Comparison of ENCODE assay signal across 18 cellular contexts in the genomic region with DNA sequence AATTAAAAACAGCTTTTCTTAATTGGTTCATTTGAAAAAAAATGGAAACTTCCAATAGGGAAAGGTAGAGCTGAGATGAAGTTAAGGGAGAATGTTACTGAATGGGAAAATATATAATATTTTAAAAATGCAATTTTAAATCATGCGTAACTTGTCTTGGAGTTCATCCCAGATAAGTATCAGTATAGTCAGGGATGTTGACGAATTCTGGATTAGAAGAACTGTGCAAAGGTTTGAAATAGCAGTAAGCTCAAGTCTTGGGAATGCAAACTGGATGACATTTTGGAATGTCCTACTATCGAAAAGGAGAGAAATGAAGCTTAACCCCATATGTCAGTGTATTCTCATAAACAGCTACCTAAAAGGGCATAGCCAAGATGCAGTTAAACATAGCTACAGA. TPM values are rescaled to one million over a fixed set of nuclear protein-coding genes. Genes with fewer than 3 reads are reported as not detected.
DNase-seq lines count a peak whose midpoint lies in the region; TF ChIP-seq lines count a peak whose summit lies in the region.
"Had no signal": no experiment of that assay in that cellular context is flagged by ENCODE, and none has a peak within 500 bp of the region (broad histone marks: within the 10 kb centered on the region; RNA-seq: fewer than 3 reads in every experiment).

No MANE protein-coding gene starts in this region.

- H3K36me3 ChIP-seq in adipocyte (ENCODE audit: control insufficient read depth, insufficient read depth, low read length, severe bottlenecking) (no peaks in the 10 kb centered on the region), hepatocyte (replicated peaks; ENCODE audit: insufficient read depth, low read depth) (no peaks in the 10 kb centered on the region)
- H3K36me3 ChIP-seq in effector memory CD4-positive, alpha-beta T cell (ENCODE audit: control insufficient read depth, insufficient read depth, low read length): no peaks in the 10 kb centered on the region

- H3K4me3 ChIP-seq in adipocyte (ENCODE audit: low read length) (no peak overlapping the region), hepatocyte (no peak overlapping the region)
- no peak overlapping the region for H3K4me3 ChIP-seq in effector memory CD4-positive, alpha-beta T cell (ENCODE audit: insufficient read depth, low read depth, low read length, poor library complexity, severe bottlenecking)

- H4K20me1 ChIP-seq in hepatocyte (ENCODE audit: insufficient read depth, poor library complexity, severe bottlenecking): no peaks in the 10 kb centered on the region

- H3K9me3 ChIP-seq in adipocyte (ENCODE audit: control insufficient read depth, low read length): no peaks in the 10 kb centered on the region
- no peaks in the 10 kb centered on the region for H3K9me3 ChIP-seq in hepatocyte (ENCODE audit: low read depth)
- H3K9me3 ChIP-seq in effector memory CD4-positive, alpha-beta T cell (ENCODE audit: control insufficient read depth, low read length): no peaks in the 10 kb centered on the region
- H3K9me3 ChIP-seq: Caco-2 had no signal

- H3K9ac ChIP-seq in adipocyte (ENCODE audit: low read length): no peak overlapping the region

- H3K79me2 ChIP-seq in hepatocyte: peaks cover 8% of the 10 kb centered on the region

- H3K27me3 ChIP-seq in adipocyte (replicated peaks; ENCODE audit: control insufficient read depth, insufficient read depth, low read length) (no peaks in the 10 kb centered on the region), hepatocyte (no peaks in the 10 kb centered on the region)
- H3K27me3 ChIP-seq in effector memory CD4-positive, alpha-beta T cell (replicated peaks; ENCODE audit: control insufficient read depth, insufficient read depth, low read length, poor library complexity, severe bottlenecking): no peaks in the 10 kb centered on the region

- H3K27ac ChIP-seq in hepatocyte: no peak overlapping the region
- H3K27ac ChIP-seq in effector memory CD4-positive, alpha-beta T cell (ENCODE audit: insufficient read depth, low read length, poor library complexity, severe bottlenecking): no peak overlapping the region
- H3K27ac ChIP-seq in substantia nigra (ENCODE audit: low read depth, low read length, poor library complexity, severe bottlenecking): no peak overlapping the region

- H3K4me2 ChIP-seq in hepatocyte: no peak overlapping the region

- H3K4me1 ChIP-seq in adipocyte (ENCODE audit: control insufficient read depth, insufficient read depth, low read length) (peaks cover 35% of the 10 kb centered on the region), hepatocyte (ENCODE audit: insufficient read depth) (peaks cover 23% of the 10 kb centered on the region)
- peaks cover 5% of the 10 kb centered on the region for H3K4me1 ChIP-seq in effector memory CD4-positive, alpha-beta T cell (ENCODE audit: control insufficient read depth, insufficient read depth, low read length, poor library complexity, severe bottlenecking)

- WGBS in hepatocyte (ENCODE audit: low lambda C conversion rate, missing lambda C conversion rate): 87% methylated on average over 3 of the region's 3 CpGs

- H3K9me2 ChIP-seq in hepatocyte (replicated peaks; ENCODE audit: insufficient read depth): no peaks in the 10 kb centered on the region

- no peak overlapping the region for H2AFZ ChIP-seq in hepatocyte

- no peak for TF ChIP-seq CTCF in hepatocyte (IDR thresholded peaks at IDR 0.05; ENCODE audit: poor library complexity)

- DNase-seq in HCEC 1CT (peak; percentile 70), adipocyte (ENCODE audit: low read depth) (peak; percentile 77), fibroblast of peridontal ligament (ENCODE audit: extremely low read depth) (peak; percentile 25), hepatocyte (ENCODE audit: low spot score) (no peak), substantia nigra (lab: John Stamatoyannopoulos, UW) (no peak), NCI-H1417 (lab: John Stamatoyannopoulos, UW) (no peak)
- DNase-seq in effector memory CD4-positive, alpha-beta T cell: no peak
- DNase-seq: Caco-2; CD4-positive, alpha-beta memory T cell; DMS 273 treated with DMSO at 0.1 percent for 48 hours; DMS79 treated with DMSO at 0.1 percent for 48 hours; GDM1; Karpas-422; NCI-H1694 treated with DMSO at 0.1 percent for 48 hours; NCI-H2081 treated with DMSO at 0.1 percent for 48 hours; NCI-H2171 treated with DMSO at 0.1 percent for 48 hours; NCI-H526 treated with DMSO at 0.1 percent for 48 hours; SHP77 had no signal

RNA-seq across cellular contexts. Expression of gene ST6GALNAC3, which starts 4.0 kb away (rescaled TPM):
- 29.4 and 40.5 TPM in 2 replicates for total RNA-seq in hepatocyte
- polyA plus RNA-seq in hepatocyte: 33.3 and 37.5 TPM in 2 replicates

Comparison
In these comparisons a context has a peak if more than half of its experiments do, and no peak if none do; other contexts are left out.
1. DNase-seq: peak in HCEC 1CT (single experiment), adipocyte (single experiment) and fibroblast of peridontal ligament (single experiment); none in hepatocyte (single experiment), effector memory CD4-positive, alpha-beta T cell (0 of 3), substantia nigra (0 of 49) and NCI-H1417 (0 of 3).